ENCODE assay signal across 8 cellular contexts in the genomic region with DNA sequence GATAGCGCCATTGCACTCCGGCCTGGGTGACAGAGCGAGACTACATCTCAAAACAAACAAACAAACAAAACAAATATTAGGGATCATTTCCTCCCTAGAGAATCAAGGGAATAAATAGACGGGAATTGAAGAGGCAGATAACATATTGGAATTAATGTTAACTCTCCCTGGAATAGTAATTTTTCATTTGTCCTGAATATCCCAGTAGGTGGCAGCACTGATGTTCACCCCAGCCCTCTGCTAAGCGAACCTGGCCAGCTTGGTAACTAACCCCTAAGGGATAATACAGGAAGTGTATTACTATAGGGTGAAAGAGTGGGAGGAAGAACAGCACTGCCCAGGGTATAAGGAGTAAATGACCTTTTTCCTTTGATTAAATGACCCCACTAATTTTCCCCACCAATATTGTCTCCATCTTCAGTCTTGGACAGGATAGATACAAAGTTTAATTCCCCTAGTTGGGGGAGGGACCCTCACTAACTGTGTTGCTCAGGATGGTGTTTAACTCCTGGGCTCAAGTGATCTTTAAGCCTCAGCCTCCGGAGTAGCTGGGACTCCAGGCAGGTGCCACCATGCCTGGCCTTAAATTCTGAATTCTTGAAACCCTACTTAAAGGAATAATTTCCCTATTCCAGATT. TPM values are rescaled to one million over a fixed set of nuclear protein-coding genes. Genes with fewer than 3 reads are reported as not detected.
A peak's percentile ranks its signal among the peaks of the same experiment; 100 is the strongest.
DNase-seq lines count a peak whose midpoint lies in the region; ATAC-seq and TF ChIP-seq lines count a peak whose summit lies in the region.

No MANE protein-coding gene starts in this region.

- ATAC-seq in Right ventricle myocardium inferior (no peak), HG03039 (IDR thresholded peaks at IDR 0.05; ENCODE audit: unreplicated experiment) (peak; percentile 58), Panc1 (peak; percentile 82), HG03025 (IDR thresholded peaks at IDR 0.05; ENCODE audit: low FRiP score, unreplicated experiment) (no peak), GM19035 (IDR thresholded peaks at IDR 0.05; ENCODE audit: unreplicated experiment) (no peak)

- in situ Hi-C loops in Panc1 (cut with HindIII; ENCODE audit: low pct_unique_long_range_greater_than_20kb, low sequenced_read_pairs), result no loop called here

- intact Hi-C loops in Right ventricle myocardium inferior (cut with DNase I), result no loop called here
- intact Hi-C loops in Panc1 (cut with micrococcal nuclease; ENCODE audit: unreplicated experiment), result no loop called here

- H3K4me1 Mint-ChIP-seq in mesothelial cell of epicardium, result peaks cover 34% of the 10 kb centered on the region

- no peaks in the 10 kb centered on the region for H3K36me3 Mint-ChIP-seq in mesothelial cell of epicardium

- H3K4me3 Mint-ChIP-seq in mesothelial cell of epicardium, result no peak overlapping the region

- BruUV-seq in Panc1 (replicated peaks; lab: Mats Ljungman, UMichigan), result no TSS peak

- peak overlapping the region; percentile 22 for H3K27ac Mint-ChIP-seq in mesothelial cell of epicardium

- no peaks in the 10 kb centered on the region for H3K4me1 ChIP-seq in cardiac muscle cell (ENCODE audit: low read depth)
- no peaks in the 10 kb centered on the region for H3K4me1 ChIP-seq in Panc1 (ENCODE audit: control insufficient read depth, insufficient read depth, low read length)

- H3K27me3 Mint-ChIP-seq in mesothelial cell of epicardium (ENCODE audit: low read depth), result no peaks in the 10 kb centered on the region

- H3K9me3 ChIP-seq in cardiac muscle cell (ENCODE audit: low read depth) (no peaks in the 10 kb centered on the region), Panc1 (ENCODE audit: control insufficient read depth, insufficient read depth, low read depth, low read length) (no peaks in the 10 kb centered on the region)

- H3K36me3 ChIP-seq in cardiac muscle cell (no peaks in the 10 kb centered on the region), Panc1 (ENCODE audit: control insufficient read depth, insufficient read depth, low read length) (no peaks in the 10 kb centered on the region)

- CTCF ChIA-PET in Panc1 (lab: Charles Lee), result interaction anchor here (0.5 kb wide), 1 partner anchor 10 kb away, joined by 7 read pairs; no protein-coding TSS in a partner anchor

- no peaks in the 10 kb centered on the region for H3K9me3 Mint-ChIP-seq in mesothelial cell of epicardium

- DNase-seq in cardiac muscle cell (ENCODE audit: low read depth in 1 of 2, low spot score in 1 of 2) (peak; percentile 68 to 78), Right ventricle myocardium inferior (ENCODE audit: missing footprints) (no peak), Panc1 (ENCODE audit: low read depth, low spot score) (peak; percentile 4), choroid plexus epithelial cell (ENCODE audit: low read depth) (peak; percentile 83), mesothelial cell of epicardium (ENCODE audit: low spot score in 2 of 2, unreplicated experiment in 2 of 2) (no peak)

- POLR2A ChIA-PET in Panc1 (lab: Charles Lee), result no interaction called here

- no peak overlapping the region for H3K4me3 ChIP-seq in cardiac muscle cell
- no peak overlapping the region for H3K4me3 ChIP-seq in Panc1 (ENCODE audit: low read depth in 2 of 2, low read length in 2 of 2)
- no peak overlapping the region for H3K4me3 ChIP-seq in choroid plexus epithelial cell (ENCODE audit: low read depth, low read length)

- TF ChIP-seq CTCF in cardiac muscle cell (IDR thresholded peaks at IDR 0.05; ENCODE audit: low read depth, low read length) (peak; percentile 67), Panc1 (IDR thresholded peaks at IDR 0.05) (peak; percentile 70), choroid plexus epithelial cell (conservative IDR thresholded peaks at IDR 0.05; ENCODE audit: low read depth, low read length) (peak; percentile 79), mesothelial cell of epicardium (IDR thresholded peaks at IDR 0.05; ENCODE audit: unreplicated experiment) (peak; percentile 16)

- H3K27ac ChIP-seq in cardiac muscle cell (no peak overlapping the region), Panc1 (ENCODE audit: low read length) (no peak overlapping the region)

- H3K27me3 ChIP-seq in cardiac muscle cell (no peaks in the 10 kb centered on the region), Panc1 (ENCODE audit: control insufficient read depth, insufficient read depth, low read length) (no peaks in the 10 kb centered on the region)

RNA-seq across cellular contexts. Expression of gene SLC2A14, which starts 40.5 kb away (rescaled TPM):
- 0.07 TPM in 1 of 2 replicates, not detected in the other for total RNA-seq in cardiac muscle cell
- polyA plus RNA-seq in cardiac muscle cell, result 0.26 and 0.47 TPM in 2 replicates
- total RNA-seq in Right ventricle myocardium inferior, result not detected
- total RNA-seq in Panc1 (2021; ENCODE audit: unreplicated experiment), result not detected
- not detected for polyA plus RNA-seq in Panc1 (2012; ENCODE audit: insufficient read length)
- 4.7 to 5.1 TPM (median 4.9 TPM) in 3 replicates for total RNA-seq in mesothelial cell of epicardium

RNA-seq across cellular contexts. Expression of gene NANOG, which starts 43.0 kb away (rescaled TPM):
- total RNA-seq in cardiac muscle cell (0.06 and 0.78 TPM in 2 replicates), Right ventricle myocardium inferior (not detected), Panc1 (2021; ENCODE audit: unreplicated experiment) (0.62 TPM), mesothelial cell of epicardium (0.32 to 0.58 TPM (median 0.42 TPM) in 3 replicates)
- polyA plus RNA-seq in cardiac muscle cell, result 0.24 TPM in 1 of 2 replicates, not detected in the other
- polyA plus RNA-seq in Panc1 (2012; ENCODE audit: insufficient read length), result 0.05 TPM

Comparison
In these comparisons a context has a peak if more than half of its experiments do, and no peak if none do; other contexts are left out.
1. DNase-seq: peak in cardiac muscle cell (2 of 2), Panc1 (single experiment) and choroid plexus epithelial cell (single experiment); none in Right ventricle myocardium inferior (single experiment) and mesothelial cell of epicardium (0 of 2).
2. CTCF ChIP-seq: peak in every context shown above with its lines; median percentile 79 in choroid plexus epithelial cell; 70 in Panc1; 67 in cardiac muscle cell; 16 in mesothelial cell of epicardium.
3. ATAC-seq: peak in HG03039 (single experiment) and Panc1 (single experiment); none in Right ventricle myocardium inferior (single experiment), HG03025 (single experiment) and GM19035 (single experiment).